1 cellular context compared by ENCODE assay signal in genomic region chr6:153058291-153058690, GRCh38.
TF ChIP-seq lines count a peak whose summit lies in the region.

No MANE protein-coding gene starts in this region.

TF ChIP-seq in GM23338, 12 proteins besides CTCF, POLR2A, EP300 and RAD21 (continued from another document):
- TF ChIP-seq ZNF462 (CRISPR knock-in tag; IDR thresholded peaks at IDR 0.05), result no peak
- no peak for TF ChIP-seq NANOG (IDR thresholded peaks at IDR 0.05; ENCODE audit: borderline replicate concordance)
- no peak for TF ChIP-seq ZNF114 (CRISPR knock-in tag; IDR thresholded peaks at IDR 0.05)
- no peak for TF ChIP-seq STAT1 (IDR thresholded peaks at IDR 0.05; ENCODE audit: unreplicated experiment)
- no peak for TF ChIP-seq ETS1 (IDR thresholded peaks at IDR 0.05)
- TF ChIP-seq POLR2AphosphoS5 (IDR thresholded peaks at IDR 0.05; ENCODE audit: low read depth), result no peak
- no peak for TF ChIP-seq REST (IDR thresholded peaks at IDR 0.05; ENCODE audit: unreplicated experiment)
- TF ChIP-seq CREB1 (CRISPR knock-in tag; IDR thresholded peaks at IDR 0.05; ENCODE audit: low read depth), result no peak
- TF ChIP-seq JUNB (IDR thresholded peaks at IDR 0.05; ENCODE audit: unreplicated experiment), result no peak
TF ChIP-seq in GM23338: peak in this region for 0.
